Comparison of ENCODE assay signal across 24 cellular contexts in genomic region chr3:4950351-4950784, GRCh38. TPM values are rescaled to one million over a fixed set of nuclear protein-coding genes. Genes with fewer than 3 reads are reported as not detected.
DNase-seq lines count a peak whose midpoint lies in the region; ATAC-seq and TF ChIP-seq lines count a peak whose summit lies in the region.
"Had no signal": no experiment of that assay in that cellular context is flagged by ENCODE, and none has a peak within 500 bp of the region (broad histone marks: within the 10 kb centered on the region; RNA-seq: fewer than 3 reads in every experiment).

No MANE protein-coding gene starts in this region.

- H3K27me3 ChIP-seq in gastroesophageal sphincter: no peaks in the 10 kb centered on the region
- no peaks in the 10 kb centered on the region for H3K27me3 ChIP-seq in subcutaneous abdominal adipose tissue (ENCODE audit: control insufficient read depth in 5 of 5, insufficient read depth in 4 of 5, low read length in 5 of 5)
- no peaks in the 10 kb centered on the region for H3K27me3 ChIP-seq in MM.1S (replicated peaks; ENCODE audit: insufficient read depth, low read length)
- H3K27me3 ChIP-seq: pancreas, thyroid gland had no signal

- H3K9me3 ChIP-seq in gastroesophageal sphincter (no peaks in the 10 kb centered on the region), subcutaneous abdominal adipose tissue (ENCODE audit: control insufficient read depth in 5 of 5, low read length in 5 of 5) (no peaks in the 10 kb centered on the region), MM.1S (replicated peaks; ENCODE audit: insufficient read depth, low read length) (no peaks in the 10 kb centered on the region)
- H3K9me3 ChIP-seq: pancreas, thyroid gland had no signal

- WGBS in gastroesophageal sphincter (ENCODE audit: low coverage in 1 of 2), 2 donors: 60 to 71% methylated on average over 1 to 4 of the region's 4 CpGs

- H3K4me1 ChIP-seq in gastroesophageal sphincter: peaks cover 0 to 8% (median 0%) of the 10 kb centered on the region in 3 donors
- H3K4me1 ChIP-seq in subcutaneous abdominal adipose tissue (ENCODE audit: control insufficient read depth in 5 of 5, insufficient read depth in 5 of 5, low read length in 5 of 5): peaks cover 1 to 21% (median 18%) of the 10 kb centered on the region in 5 donors
- no peaks in the 10 kb centered on the region for H3K4me1 ChIP-seq in MM.1S (ENCODE audit: low read length)

- no peaks in the 10 kb centered on the region for H3K79me2 ChIP-seq in MM.1S (ENCODE audit: low read length)

- H3K9ac ChIP-seq in subcutaneous abdominal adipose tissue (ENCODE audit: low read length in 5 of 5) (no peak overlapping the region), MM.1S (ENCODE audit: low read length) (no peak overlapping the region)

- H3K4me2 ChIP-seq in MM.1S (ENCODE audit: low read depth, low read length): no peak overlapping the region

- no peak overlapping the region for H2AFZ ChIP-seq in MM.1S (ENCODE audit: low read length)

- H3K36me3 ChIP-seq in gastroesophageal sphincter: no peaks in the 10 kb centered on the region
- H3K36me3 ChIP-seq in subcutaneous abdominal adipose tissue (ENCODE audit: control insufficient read depth in 5 of 5, insufficient read depth in 5 of 5, low read length in 5 of 5): no peaks in the 10 kb centered on the region
- H3K36me3 ChIP-seq in MM.1S (replicated peaks; ENCODE audit: insufficient read depth, low read length): no peaks in the 10 kb centered on the region
- H3K36me3 ChIP-seq: pancreas, thyroid gland, WERI-Rb-1 had no signal

- in situ Hi-C loops in KBM-7 (cut with MboI; ENCODE audit: low pct_unique_long_range_greater_than_20kb, low sequenced_read_pairs): no loop called here

- TF ChIP-seq POLR2A in gastroesophageal sphincter (IDR thresholded peaks at IDR 0.05): no peak

- DNase-seq in KBM-7: peak; percentile 54
- DNase-seq in NOMO-1 treated with dmso at 0.1 percent for 144 hours (lab: John Stamatoyannopoulos, UW; ENCODE audit: unreplicated experiment): peak; percentile 37
- DNase-seq in MM.1S: no peak
- DNase-seq: activated CD4-positive, alpha-beta T cell treated with anti-CD3 and anti-CD28 coated beads, Interleukin-2, amount 50 U/mL, for 1 hour; activated CD8-positive, alpha-beta memory T cell treated with anti-CD3 and anti-CD28 coated beads, Interleukin-2, amount 50 U/mL, for 48 hours; activated effector memory CD4-positive, alpha-beta T cell treated with anti-CD3 and anti-CD28 coated beads, Interleukin-2, amount 50 U/mL, for 16 hours; amniotic stem cell; central memory CD4-positive, alpha-beta T cell; HCEC 1CT; Karpas-422; kidney glomerular epithelial cell; natural killer cell; NCI-H1417; NCI-H2107; NCI-H524; pancreas; SHP77; stimulated activated naive B cell treated with anti-CD40 and anti-IgM and Interleukin-4, amounts not matched to agents 10 μg/mL and 1 μg/mL and 100 μg/mL, for 72 hours; thyroid gland; WERI-Rb-1 had no signal

- ATAC-seq in gastroesophageal sphincter: peak; percentile 43
- no peak for ATAC-seq in HG02885 (IDR thresholded peaks at IDR 0.05; ENCODE audit: poor library complexity, unreplicated experiment)
- ATAC-seq in HG03175 (IDR thresholded peaks at IDR 0.05; ENCODE audit: unreplicated experiment): no peak
- ATAC-seq: natural killer cell; stimulated activated naive B cell treated with anti-CD40 and anti-IgM and Interleukin-4, amounts not matched to agents 10 μg/mL and 1 μg/mL and 100 μg/mL, for 72 hours had no signal

- no peaks in the 10 kb centered on the region for H4K20me1 ChIP-seq in MM.1S (ENCODE audit: insufficient read depth, low read length)

- no peaks in the 10 kb centered on the region for H3K9me2 ChIP-seq in MM.1S (replicated peaks; ENCODE audit: insufficient read depth, low read length)

- no peak overlapping the region for H3K4me3 ChIP-seq in gastroesophageal sphincter
- no peak overlapping the region for H3K4me3 ChIP-seq in subcutaneous abdominal adipose tissue (ENCODE audit: low read depth in 1 of 5, low read length in 5 of 5)
- H3K4me3 ChIP-seq in MM.1S (ENCODE audit: low read length): no peak overlapping the region
- H3K4me3 ChIP-seq: pancreas, thyroid gland had no signal

- TF ChIP-seq CTCF in gastroesophageal sphincter (IDR thresholded peaks at IDR 0.05): no peak
- no peak for TF ChIP-seq CTCF in MM.1S (IDR thresholded peaks at IDR 0.05; ENCODE audit: low read length)

- peak overlapping the region in 1 of 4 donors; percentile 11 for H3K27ac ChIP-seq in gastroesophageal sphincter
- peak overlapping the region; percentile 48 for H3K27ac ChIP-seq in subcutaneous abdominal adipose tissue (ENCODE audit: low read depth, low read length)
- no peak overlapping the region for H3K27ac ChIP-seq in MM.1S (ENCODE audit: low read length)
- H3K27ac ChIP-seq: pancreas, thyroid gland, WERI-Rb-1 had no signal

- no peak for TF ChIP-seq EP300 in gastroesophageal sphincter (IDR thresholded peaks at IDR 0.05)

- H3F3A ChIP-seq in MM.1S (ENCODE audit: insufficient read depth, low read length): no peaks in the 10 kb centered on the region

RNA-seq across cellular contexts. Expression of gene BHLHE40, which starts 28.9 kb away (rescaled TPM):
- total RNA-seq in gastroesophageal sphincter: 10 to 100 TPM in 3 of 4 donors, 1 to 10 TPM in 1; 7.8 to 46.0 (median 14.0) TPM
